ENCODE assay signal across 9 cellular contexts in genomic region chr1:193060938-193061337, GRCh38. TPM values are rescaled to one million over a fixed set of nuclear protein-coding genes. Genes with fewer than 3 reads are reported as not detected.
DNase-seq lines count a peak whose midpoint lies in the region; ATAC-seq, FAIRE-seq and TF ChIP-seq lines count a peak whose summit lies in the region.
"Had no signal": no experiment of that assay in that cellular context is flagged by ENCODE, and none has a peak within 500 bp of the region (broad histone marks: within the 10 kb centered on the region; RNA-seq: fewer than 3 reads in every experiment).

No MANE protein-coding gene starts in this region.

- WGBS in spleen, 5 donors, result 17 to 32% (median 26%) methylated on average over 2 of the region's 2 CpGs

- H3K4me3 ChIP-seq in GM12864 (ENCODE audit: low read depth, low read length), result peak overlapping the region; percentile 92
- peak overlapping the region; percentile 95 for H3K4me3 ChIP-seq in SK-N-MC
- H3K4me3 ChIP-seq in spleen, result peak overlapping the region in 4 of 8 donors; percentile 69 to 79 (median 73)

- no peak for FAIRE-seq in urothelium cell line (lab: Jason Lieb, UNC)
- FAIRE-seq: islet of Langerhans had no signal

- TF ChIP-seq POLR2A in spleen (IDR thresholded peaks at IDR 0.05), result no peak

- intact Hi-C loops in spleen (cut with DNase I; ENCODE audit: low total_unique reads), result loop anchor here (10.0 kb wide), 1 partner anchor 64 kb away; the partner anchor contains the start of gene CDC73

- H3K27me3 ChIP-seq in spleen (replicated peaks in 1 of 7), result no peaks in the 10 kb centered on the region

- TF ChIP-seq CTCF in 22Rv1 (IDR thresholded peaks at IDR 0.05), result no peak
- TF ChIP-seq CTCF in GM12864 (IDR thresholded peaks at IDR 0.05; ENCODE audit: low read depth, low read length, missing control alignments), result no peak
- TF ChIP-seq CTCF in spleen (IDR thresholded peaks at IDR 0.05 in 8 of 11, conservative IDR thresholded peaks at IDR 0.05 in 3 of 11), result no peak

- H3K9me3 ChIP-seq in SK-N-MC (ENCODE audit: low read depth, low read length) (0 out of 2 replicates have a peak, but pooled peaks cover 2% of the 10 kb centered on the region), spleen (no peaks in the 10 kb centered on the region)

- H3K27ac ChIP-seq in 22Rv1 (peak overlapping the region; percentile 97), SK-N-MC (peak overlapping the region; percentile 92), spleen (peak overlapping the region in 7 of 8 donors; percentile 92 to 99 (median 97))

- peak overlapping the region; percentile 98 for H3K9ac ChIP-seq in SK-N-MC (ENCODE audit: insufficient read length)

- H3K36me3 ChIP-seq in SK-N-MC (ENCODE audit: insufficient read depth, low read length) (peaks cover 15% of the 10 kb centered on the region), spleen (no peaks in the 10 kb centered on the region)

- H3K4me1 ChIP-seq in spleen, result peaks cover 31 to 86% (median 55%) of the 10 kb centered on the region in 6 donors

- ATAC-seq in HG03159 (IDR thresholded peaks at IDR 0.05; ENCODE audit: unreplicated experiment), result no peak

- DNase-seq in GM12864 (ENCODE audit: low read depth), result no peak
- DNase-seq in SK-N-MC (ENCODE audit: low read depth, low spot score), result no peak
- DNase-seq in fibroblast of peridontal ligament (ENCODE audit: extremely low read depth), result peak; percentile 44
- DNase-seq in spleen, result no peak
- DNase-seq in NCI-H2196 treated with DMSO at 0.1 percent for 48 hours (lab: John Stamatoyannopoulos, UW; ENCODE audit: unreplicated experiment), result no peak
- DNase-seq in urothelium cell line (ENCODE audit: low spot score), result no peak

RNA-seq across cellular contexts. Expression of gene RO60, which starts 1.5 kb away (rescaled TPM):
- total RNA-seq in spleen, result 10 to 100 TPM; 65.3 to 87.1 (median 81.5) TPM
- polyA plus RNA-seq in spleen, result 1 to 10 TPM; 4.7 to 7.8 (median 4.7) TPM

RNA-seq across cellular contexts. Expression of gene UCHL5, which starts 1.8 kb away (rescaled TPM):
- total RNA-seq in spleen, result 10 to 100 TPM; 29.4 to 41.7 (median 36.9) TPM
- 10 to 100 TPM in 2 of 3 donors, 1 to 10 TPM in 1; 9.9 to 16.8 (median 13.5) TPM for polyA plus RNA-seq in spleen

RNA-seq across cellular contexts. Expression of gene GLRX2, which starts 44.3 kb away (rescaled TPM):
- 10 to 100 TPM in 4 of 7 donors, 1 to 10 TPM in 3; 5.9 to 20.0 (median 11.8) TPM for total RNA-seq in spleen
- polyA plus RNA-seq in spleen, result 10 to 100 TPM in 2 of 3 donors, 1 to 10 TPM in 1; 6.0 to 11.0 (median 10.9) TPM
